6 cellular contexts compared by ENCODE assay signal in genomic region chr1:87922885-87923284, GRCh38.
"Had no signal": no experiment of that assay in that cellular context is flagged by ENCODE, and none has a peak within 500 bp of the region (broad histone marks: within the 10 kb centered on the region; RNA-seq: fewer than 3 reads in every experiment).

No MANE protein-coding gene starts in this region.

- H3K4me2 ChIP-seq: KMS-11 had no signal

- DNase-seq: IMR-90, KBM-7 had no signal

- H3K27ac ChIP-seq: HL-60, KMS-11 had no signal

- FAIRE-seq: HTR-8/SVneo, K562 had no signal

- H3K4me3 ChIP-seq: K562 had no signal

- ATAC-seq: K562 had no signal

- H3K9ac ChIP-seq: KMS-11 had no signal
